In the genomic region with DNA sequence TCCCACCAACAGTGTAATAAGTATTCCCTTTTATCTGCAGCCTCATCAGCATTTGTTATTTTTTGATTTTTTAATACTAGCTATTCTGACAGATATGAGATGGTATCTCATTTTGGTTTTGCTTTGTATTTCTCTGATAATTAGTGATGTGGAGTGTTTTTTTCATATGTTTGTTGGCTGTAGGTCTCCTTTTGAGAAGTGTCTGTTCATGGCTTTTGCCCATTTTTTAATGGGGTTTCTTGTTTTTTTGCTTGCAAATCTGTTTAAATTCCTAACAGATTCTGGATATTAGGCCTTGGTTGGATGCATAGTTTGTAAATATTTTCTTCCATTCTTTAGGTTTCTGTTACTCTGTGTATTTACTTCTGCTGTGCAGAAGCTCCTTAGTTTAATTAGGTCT, we compare ENCODE assay signal across 8 cellular contexts.
"Had no signal": no experiment of that assay in that cellular context is flagged by ENCODE, and none has a peak within 500 bp of the region (broad histone marks: within the 10 kb centered on the region; RNA-seq: fewer than 3 reads in every experiment).

No MANE protein-coding gene starts in this region.

- ATAC-seq: GM12878 had no signal

- DNase-seq: GDM1, GF-D8 had no signal

- H3K4me3 ChIP-seq: GM12878 had no signal

- FAIRE-seq: G401.6, GM12878, GM12891, GM12892, GM18507, GM19239 had no signal
